22 cellular contexts compared by ENCODE assay signal in genomic region chr3:89411211-89411610, GRCh38.
"Had no signal": no experiment of that assay in that cellular context is flagged by ENCODE, and none has a peak within 500 bp of the region (broad histone marks: within the 10 kb centered on the region; RNA-seq: fewer than 3 reads in every experiment).

No MANE protein-coding gene starts in this region.

- H3K4me1 ChIP-seq: adrenal gland had no signal

- H3K4me3 ChIP-seq: adrenal gland, PC-9 had no signal

- H2AFZ ChIP-seq: PC-9 had no signal

- H3K9me3 ChIP-seq: adrenal gland had no signal

- H3K27ac ChIP-seq: adrenal gland, KMS-11, PC-9, VCaP had no signal

- H3K27me3 ChIP-seq: adrenal gland had no signal

- H3K36me3 ChIP-seq: adrenal gland had no signal

- H3K9ac ChIP-seq: KMS-11 had no signal

- DNase-seq: activated CD4-positive, alpha-beta T cell treated with anti-CD3 and anti-CD28 coated beads for 36 hours; activated CD4-positive, alpha-beta T cell treated with anti-CD3 and anti-CD28 coated beads, Interleukin-2, amount 50 U/mL, for 1 hour; activated CD8-positive, alpha-beta memory T cell treated with anti-CD3 and anti-CD28 coated beads, Interleukin-2, amount 50 U/mL, for 4 hours; activated CD8-positive, alpha-beta T cell treated with anti-CD3 and anti-CD28 coated beads for 36 hours; activated naive CD4-positive, alpha-beta T cell treated with anti-CD3 and anti-CD28 coated beads, Interleukin-2, amount 50 U/mL, for 16 hours; activated naive CD8-positive, alpha-beta T cell treated with anti-CD3 and anti-CD28 coated beads, Interleukin-2, amount 10 ng/mL, durations not matched to agents 7 days and 5 days; adrenal gland; anterior cingulate cortex; NCI-H1092; NCI-H1436; NCI-H187 treated with DMSO at 0.1 percent for 48 hours; NCI-H2081 treated with DMSO at 0.1 percent for 48 hours; NCI-H2171; NCI-H226; NCI-H526; PC-9; SIG-M5; T-cell; T-helper 2 cell; T1000 had no signal

- H3K4me2 ChIP-seq: KMS-11, PC-9 had no signal
